ENCODE assay signal across 8 cellular contexts in genomic region chr14:102138535-102138934, GRCh38. TPM values are rescaled to one million over a fixed set of nuclear protein-coding genes. Genes with fewer than 3 reads are reported as not detected.
DNase-seq lines count a peak whose midpoint lies in the region; ATAC-seq, FAIRE-seq and TF ChIP-seq lines count a peak whose summit lies in the region.

No MANE protein-coding gene starts in this region.

- H3K27me3 Mint-ChIP-seq in progenitor cell of endocrine pancreas, result no peaks in the 10 kb centered on the region

- in situ Hi-C loops in G401 (cut with HindIII; ENCODE audit: low sequenced_read_pairs), result no loop called here

- no peak for FAIRE-seq in endothelial cell of umbilical vein (lab: Jason Lieb, UNC)

- peak overlapping the region; percentile 76 for H3K4me2 ChIP-seq in endothelial cell of umbilical vein (ENCODE audit: insufficient read depth, low read length)

- no peak for TF ChIP-seq POLR2A in endothelial cell of umbilical vein (IDR thresholded peaks at IDR 0.05; ENCODE audit: low read depth, low read length)

- H3K27ac ChIP-seq in endothelial cell of umbilical vein (ENCODE audit: insufficient read depth, low read depth, low read length), result no peak overlapping the region

- H3K36me3 ChIP-seq in endothelial cell of umbilical vein (ENCODE audit: control insufficient read depth in 2 of 2, extremely low read depth in 1 of 2, insufficient read depth in 2 of 2, low read length in 2 of 2), result no peaks in the 10 kb centered on the region

- TSS peak; percentile 40 for BruUV-seq in endothelial cell of umbilical vein (replicated peaks; lab: Mats Ljungman, UMichigan)

- H2AFZ ChIP-seq in endothelial cell of umbilical vein (ENCODE audit: low read depth, low read length), result peak overlapping the region; percentile 28

- dilution Hi-C loops in endothelial cell of umbilical vein (cut with MboI; ENCODE audit: extremely low pct_ligation_motif_present, low sequenced_read_pairs), result no loop called here

- no peaks in the 10 kb centered on the region for H3K9me1 ChIP-seq in endothelial cell of umbilical vein (replicated peaks; ENCODE audit: control insufficient read depth, extremely low read depth, insufficient read depth, low read length)

- DNase-seq in G401 (ENCODE audit: low spot score) (peak; percentile 8), OCI-M1 (lab: John Stamatoyannopoulos, UW) (peak; percentile 12), endothelial cell of umbilical vein (ENCODE audit: low read depth, low spot score) (no peak), progenitor cell of endocrine pancreas (ENCODE audit: low spot score, unreplicated experiment) (no peak), NOMO-1 treated with dmso at 0.1 percent for 144 hours (lab: John Stamatoyannopoulos, UW; ENCODE audit: unreplicated experiment) (no peak)

- TF ChIP-seq CTCF in endothelial cell of umbilical vein (IDR thresholded peaks at IDR 0.05; ENCODE audit: extremely low read depth in 1 of 2, insufficient read depth in 1 of 2, low read depth in 1 of 2, low read length in 2 of 2), result no peak
- no peak for TF ChIP-seq CTCF in progenitor cell of endocrine pancreas (IDR thresholded peaks at IDR 0.05; ENCODE audit: unreplicated experiment)

- intact Hi-C loops in endothelial cell of umbilical vein (cut with micrococcal nuclease), result loop anchor here (2.0 kb wide), 1 partner anchor 176 kb away; no protein-coding TSS in a partner anchor

- H3K36me3 Mint-ChIP-seq in progenitor cell of endocrine pancreas (ENCODE audit: insufficient read depth), result peaks cover 4% of the 10 kb centered on the region

- POLR2A ChIA-PET in endothelial cell of umbilical vein (lab: Charles Lee), result interaction anchor here (0.7 kb wide), 1 partner anchor 11 kb away, joined by 5 read pairs; no protein-coding TSS in a partner anchor

- H3K4me3 ChIP-seq in endothelial cell of umbilical vein (replicated peaks in 1 of 3; ENCODE audit: insufficient read depth in 1 of 3, low read depth in 1 of 3, low read length in 3 of 3), result peak overlapping the region; percentile 40 to 79 (median 72)

- H3K4me1 ChIP-seq in endothelial cell of umbilical vein (ENCODE audit: control insufficient read depth, extremely low read depth, insufficient read depth, low read length), result peaks cover 17% of the 10 kb centered on the region

- ATAC-seq in GM18861 (IDR thresholded peaks at IDR 0.05; ENCODE audit: unreplicated experiment) (no peak), HG02642 (IDR thresholded peaks at IDR 0.05; ENCODE audit: poor library complexity, unreplicated experiment) (no peak), GM21529 (IDR thresholded peaks at IDR 0.05; ENCODE audit: unreplicated experiment) (no peak)

- H3K79me2 ChIP-seq in endothelial cell of umbilical vein (ENCODE audit: control insufficient read depth, insufficient read depth, low read length), result peaks cover 31% of the 10 kb centered on the region

- H3K27ac Mint-ChIP-seq in progenitor cell of endocrine pancreas, result peak overlapping the region; percentile 94

- no peaks in the 10 kb centered on the region for H3K9me3 ChIP-seq in endothelial cell of umbilical vein (replicated peaks; ENCODE audit: control insufficient read depth, insufficient read depth, low read length)

- H3K9me3 Mint-ChIP-seq in progenitor cell of endocrine pancreas (ENCODE audit: low read depth), result no peaks in the 10 kb centered on the region

- H3K9ac ChIP-seq in endothelial cell of umbilical vein (replicated peaks; ENCODE audit: extremely low read depth, insufficient read depth, low read length), result peak overlapping the region; percentile 38

- CTCF ChIA-PET in endothelial cell of umbilical vein (lab: Charles Lee), result interaction anchor here (1.4 kb wide), 1 partner anchor 176 kb away, joined by 6 read pairs; no protein-coding TSS in a partner anchor

- H3K27me3 ChIP-seq in endothelial cell of umbilical vein (ENCODE audit: control insufficient read depth in 2 of 2, insufficient read depth in 2 of 2, low read length in 2 of 2), result no peaks in the 10 kb centered on the region

- peak overlapping the region; percentile 99 for H3K4me3 Mint-ChIP-seq in progenitor cell of endocrine pancreas (ENCODE audit: low read depth)

- peaks cover 15% of the 10 kb centered on the region for H3K4me1 Mint-ChIP-seq in progenitor cell of endocrine pancreas (ENCODE audit: low read depth)

- no peaks in the 10 kb centered on the region for H4K20me1 ChIP-seq in endothelial cell of umbilical vein (replicated peaks; ENCODE audit: control insufficient read depth, extremely low read depth, insufficient read depth, low read length)

TF ChIP-seq in endothelial cell of umbilical vein, 7 proteins besides CTCF, POLR2A, EP300 and RAD21:
- no peak for TF ChIP-seq MYC (IDR thresholded peaks at IDR 0.05; ENCODE audit: low read depth, low read length)
- TF ChIP-seq MAX (IDR thresholded peaks at IDR 0.05; ENCODE audit: insufficient read depth, insufficient read length), result no peak
- TF ChIP-seq FOS (IDR thresholded peaks at IDR 0.05; ENCODE audit: borderline replicate concordance, insufficient read depth, low read length), result no peak
- TF ChIP-seq EZH2 (IDR thresholded peaks at IDR 0.05; ENCODE audit: borderline replicate concordance, low read depth, low read length, severe bottlenecking), result no peak

RNA-seq across cellular contexts. Expression of gene WDR20, which starts 1.2 kb away (rescaled TPM):
- total RNA-seq in G401 (2014; rRNA removed; shearing (Covaris generic)), result 24.2 and 35.3 TPM in 2 replicates
- total RNA-seq in endothelial cell of umbilical vein (22.4 and 23.6 TPM in 2 replicates), progenitor cell of endocrine pancreas (34.6 and 34.9 TPM in 2 replicates)
- polyA plus RNA-seq in endothelial cell of umbilical vein, result 11.9 and 12.2 TPM in 2 replicates
- polyA plus RNA-seq in endothelial cell of umbilical vein (2011; cell fraction: cytosol; rRNA removed), result 12.3 and 14.5 TPM in 2 replicates
- 24.8 and 25.0 TPM in 2 replicates for polyA plus RNA-seq in endothelial cell of umbilical vein (2011; cell fraction: nucleus; rRNA removed)
- 13.0 and 14.6 TPM in 2 replicates for polyA plus RNA-seq in endothelial cell of umbilical vein (2012)
- 28.9 and 29.8 TPM in 2 replicates for polyA minus RNA-seq in endothelial cell of umbilical vein
- polyA minus RNA-seq in endothelial cell of umbilical vein (2011; cell fraction: cytosol; rRNA and poly(A)+ RNA removed), result 12.9 TPM
- 29.1 TPM in 2 replicates for polyA minus RNA-seq in endothelial cell of umbilical vein (2011; cell fraction: nucleus; rRNA and poly(A)+ RNA removed)

RNA-seq across cellular contexts. Expression of gene HSP90AA1, which starts 51.7 kb away (rescaled TPM):
- total RNA-seq in G401 (2014; rRNA removed; shearing (Covaris generic)), result 161 and 248 TPM in 2 replicates
- total RNA-seq in endothelial cell of umbilical vein, result 504 and 540 TPM in 2 replicates
- 140 and 266 TPM in 2 replicates for polyA plus RNA-seq in endothelial cell of umbilical vein
- 338 and 370 TPM in 2 replicates for polyA plus RNA-seq in endothelial cell of umbilical vein (2011; cell fraction: cytosol; rRNA removed)
- 186 and 288 TPM in 2 replicates for polyA plus RNA-seq in endothelial cell of umbilical vein (2011; cell fraction: nucleus; rRNA removed)
- 486 and 1,108 TPM in 2 replicates for polyA plus RNA-seq in endothelial cell of umbilical vein (2012)
- 318 and 373 TPM in 2 replicates for polyA minus RNA-seq in endothelial cell of umbilical vein
- polyA minus RNA-seq in endothelial cell of umbilical vein (2011; cell fraction: cytosol; rRNA and poly(A)+ RNA removed), result 710 TPM
- polyA minus RNA-seq in endothelial cell of umbilical vein (2011; cell fraction: nucleus; rRNA and poly(A)+ RNA removed), result 107 and 168 TPM in 2 replicates
- 796 and 811 TPM in 2 replicates for total RNA-seq in progenitor cell of endocrine pancreas

Comparison
In these comparisons a context has a peak if more than half of its experiments do, and no peak if none do; other contexts are left out.
1. DNase-seq: peak in G401 (single experiment) and OCI-M1 (single experiment); none in endothelial cell of umbilical vein (single experiment), progenitor cell of endocrine pancreas (single experiment) and NOMO-1 treated with dmso at 0.1 percent for 144 hours (single experiment).